In the genomic region with DNA sequence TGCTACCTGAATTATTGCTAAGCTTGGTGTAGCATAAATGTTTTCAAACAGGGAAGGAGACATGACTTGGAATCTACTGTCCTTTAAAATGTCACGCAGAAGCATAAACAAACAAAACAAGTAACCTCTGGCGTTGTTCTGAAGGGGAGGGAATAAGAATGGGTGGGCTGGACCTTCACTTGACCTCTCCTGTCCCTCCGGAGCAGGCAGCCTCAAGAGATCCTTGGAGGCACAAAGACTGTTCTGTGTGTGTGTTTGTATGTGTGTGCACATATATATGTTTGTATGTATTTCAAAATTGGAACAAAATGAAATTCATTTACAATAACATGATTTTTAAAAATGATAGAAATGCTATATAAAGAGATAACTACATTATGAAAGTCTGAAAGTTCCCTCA, we compare ENCODE assay signal across 22 cellular contexts.
A peak's percentile ranks its signal among the peaks of the same experiment; 100 is the strongest.
DNase-seq lines count a peak whose midpoint lies in the region; ATAC-seq and TF ChIP-seq lines count a peak whose summit lies in the region.
"Had no signal": no experiment of that assay in that cellular context is flagged by ENCODE, and none has a peak within 500 bp of the region (broad histone marks: within the 10 kb centered on the region; RNA-seq: fewer than 3 reads in every experiment).

No MANE protein-coding gene starts in this region.

- peak; percentile 33; the same call in 2 of the 3 replicates for ATAC-seq in SK-N-SH treated with all-trans-retinoic acid at 6 μM for 48 hours

- no peak overlapping the region for H3K27ac Mint-ChIP-seq in activated CD4-positive, alpha-beta T cell treated with anti-CD3 and anti-CD28 coated beads, Interleukin-2, amount 10 ng/mL, durations not matched to agents 24 days and 14 days
- no peak overlapping the region for H3K27ac Mint-ChIP-seq in progenitor cell of endocrine pancreas
- H3K27ac Mint-ChIP-seq: activated B cell treated with CpG ODN at 0.5 μM for 24 hours, B cell had no signal

- WGBS in thyroid gland, 2 donors, result 18 to 28% methylated on average over 3 of the region's 3 CpGs

- H3K27me3 ChIP-seq in thyroid gland, result no peaks in the 10 kb centered on the region
- H3K27me3 ChIP-seq: adrenal gland, brain microvascular endothelial cell, SJSA1, upper lobe of left lung had no signal

- peak; percentile 31 for DNase-seq in activated CD4-positive, alpha-beta T cell treated with anti-CD3 and anti-CD28 coated beads, Interleukin-2, amount 10 ng/mL, durations not matched to agents 24 days and 14 days
- DNase-seq in activated CD4-positive, alpha-beta T cell treated with anti-CD3 and anti-CD28 coated beads for 48 hours, result no peak
- DNase-seq in left kidney (ENCODE audit: low read depth, low spot score) (peak; percentile 33), thyroid gland (no peak), MV-4-11 (lab: John Stamatoyannopoulos, UW) (no peak), progenitor cell of endocrine pancreas (ENCODE audit: low spot score, unreplicated experiment) (no peak), retina (no peak)
- DNase-seq: activated B cell treated with CpG ODN at 0.5 μM for 24 hours; activated CD4-positive, alpha-beta T cell treated with anti-CD3 and anti-CD28 coated beads, Interleukin-2, amount 50 U/mL, for 48 hours; activated gamma-delta T cell treated with Interleukin-2 at 50 U/mL for 16 hours; activated T-cell treated with anti-CD3 and anti-CD28 coated beads, Interleukin-2, amount 50 U/mL, for 1 hour; brain microvascular endothelial cell; effector CD4-positive, alpha-beta T cell; H7; NCI-H1694; T1000; upper lobe of left lung had no signal

- H3K9me3 ChIP-seq in thyroid gland, result no peaks in the 10 kb centered on the region
- H3K9me3 ChIP-seq: adrenal gland, SJSA1, upper lobe of left lung had no signal

- intact Hi-C loops in activated CD4-positive, alpha-beta T cell treated with anti-CD3 and anti-CD28 coated beads, Interleukin-2, amount 10 ng/mL, durations not matched to agents 24 days and 14 days (cut with micrococcal nuclease), result loop anchor here (10.0 kb wide), 1 partner anchor 88 kb away; a partner anchor contains a TSS
- intact Hi-C loops in thyroid gland (cut with DNase I), result loop anchor here (10.0 kb wide), 1 partner anchor 258 kb away; no protein-coding TSS in a partner anchor

- TF ChIP-seq CTCF in thyroid gland (IDR thresholded peaks at IDR 0.05) (no peak), progenitor cell of endocrine pancreas (IDR thresholded peaks at IDR 0.05; ENCODE audit: unreplicated experiment) (no peak)

- H3K4me1 ChIP-seq in thyroid gland, result peaks cover 43 to 47% of the 10 kb centered on the region in 2 donors

- H3K27me3 Mint-ChIP-seq in activated CD4-positive, alpha-beta T cell treated with anti-CD3 and anti-CD28 coated beads, Interleukin-2, amount 10 ng/mL, durations not matched to agents 24 days and 14 days, result no peaks in the 10 kb centered on the region
- no peaks in the 10 kb centered on the region for H3K27me3 Mint-ChIP-seq in progenitor cell of endocrine pancreas
- H3K27me3 Mint-ChIP-seq: B cell; natural killer cell treated with Interleukin-12 subunit alpha and Interleukin-12 subunit beta and Interleukin-15 and Interleukin-18, amount 100 ng/mL, for 72 hours had no signal

- peaks cover 22% of the 10 kb centered on the region for H3K4me1 Mint-ChIP-seq in activated CD4-positive, alpha-beta T cell treated with anti-CD3 and anti-CD28 coated beads, Interleukin-2, amount 10 ng/mL, durations not matched to agents 24 days and 14 days
- H3K4me1 Mint-ChIP-seq in progenitor cell of endocrine pancreas (ENCODE audit: low read depth), result peaks cover 7% of the 10 kb centered on the region
- H3K4me1 Mint-ChIP-seq: activated B cell treated with CpG ODN at 0.5 μM for 24 hours, B cell had no signal

- H3K36me3 ChIP-seq in thyroid gland, result no peaks in the 10 kb centered on the region
- H3K36me3 ChIP-seq: adrenal gland, brain microvascular endothelial cell, SJSA1, upper lobe of left lung had no signal

- no peaks in the 10 kb centered on the region for H3K36me3 Mint-ChIP-seq in activated CD4-positive, alpha-beta T cell treated with anti-CD3 and anti-CD28 coated beads, Interleukin-2, amount 10 ng/mL, durations not matched to agents 24 days and 14 days (ENCODE audit: low read depth)
- no peaks in the 10 kb centered on the region for H3K36me3 Mint-ChIP-seq in progenitor cell of endocrine pancreas (ENCODE audit: insufficient read depth)
- H3K36me3 Mint-ChIP-seq: natural killer cell treated with Interleukin-12 subunit alpha and Interleukin-12 subunit beta and Interleukin-15 and Interleukin-18, amount 100 ng/mL, for 72 hours had no signal

- no peaks in the 10 kb centered on the region for H3K9me3 Mint-ChIP-seq in activated CD4-positive, alpha-beta T cell treated with anti-CD3 and anti-CD28 coated beads, Interleukin-2, amount 10 ng/mL, durations not matched to agents 24 days and 14 days
- H3K9me3 Mint-ChIP-seq in progenitor cell of endocrine pancreas (ENCODE audit: low read depth), result no peaks in the 10 kb centered on the region
- H3K9me3 Mint-ChIP-seq: activated B cell treated with CpG ODN at 0.5 μM for 24 hours; natural killer cell treated with Interleukin-12 subunit alpha and Interleukin-12 subunit beta and Interleukin-15 and Interleukin-18, amount 100 ng/mL, for 72 hours had no signal

- H3K4me3 ChIP-seq in thyroid gland (replicated peaks in 1 of 3), result no peak overlapping the region
- H3K4me3 ChIP-seq: adrenal gland, SJSA1, upper lobe of left lung had no signal

- H3K27ac ChIP-seq in thyroid gland, result peak overlapping the region; percentile 67 to 85 (median 73)
- H3K27ac ChIP-seq: brain microvascular endothelial cell, SJSA1, upper lobe of left lung had no signal

- no peak overlapping the region for H3K4me3 Mint-ChIP-seq in activated CD4-positive, alpha-beta T cell treated with anti-CD3 and anti-CD28 coated beads, Interleukin-2, amount 10 ng/mL, durations not matched to agents 24 days and 14 days
- H3K4me3 Mint-ChIP-seq in progenitor cell of endocrine pancreas (ENCODE audit: low read depth), result no peak overlapping the region
- H3K4me3 Mint-ChIP-seq: activated B cell treated with CpG ODN at 0.5 μM for 24 hours, B cell had no signal

- TF ChIP-seq POLR2A in thyroid gland (IDR thresholded peaks at IDR 0.05), result no peak

TF ChIP-seq in SK-N-SH treated with all-trans-retinoic acid at 6 μM for 48 hours, 23 proteins besides CTCF, POLR2A, EP300 and RAD21:
- TF ChIP-seq RARB (CRISPR knock-in tag; IDR thresholded peaks at IDR 0.05) (no peak), PPARA (CRISPR knock-in tag; IDR thresholded peaks at IDR 0.05; ENCODE audit: borderline replicate concordance) (no peak), ZC3H10 (CRISPR knock-in tag; IDR thresholded peaks at IDR 0.05) (no peak), CSDC2 (CRISPR knock-in tag; IDR thresholded peaks at IDR 0.05) (no peak), ZFP30 (CRISPR knock-in tag; IDR thresholded peaks at IDR 0.05) (no peak), ZFP3 (CRISPR knock-in tag; IDR thresholded peaks at IDR 0.05) (no peak), TCF4 (CRISPR knock-in tag; IDR thresholded peaks at IDR 0.05; ENCODE audit: borderline replicate concordance) (no peak), TOX (CRISPR knock-in tag; IDR thresholded peaks at IDR 0.05; ENCODE audit: borderline replicate concordance) (no peak), ISL1 (CRISPR knock-in tag; IDR thresholded peaks at IDR 0.05) (no peak), ZNF565 (CRISPR knock-in tag; conservative IDR thresholded peaks at IDR 0.05; ENCODE audit: low read depth) (no peak)
- TF ChIP-seq, protein P1, sequence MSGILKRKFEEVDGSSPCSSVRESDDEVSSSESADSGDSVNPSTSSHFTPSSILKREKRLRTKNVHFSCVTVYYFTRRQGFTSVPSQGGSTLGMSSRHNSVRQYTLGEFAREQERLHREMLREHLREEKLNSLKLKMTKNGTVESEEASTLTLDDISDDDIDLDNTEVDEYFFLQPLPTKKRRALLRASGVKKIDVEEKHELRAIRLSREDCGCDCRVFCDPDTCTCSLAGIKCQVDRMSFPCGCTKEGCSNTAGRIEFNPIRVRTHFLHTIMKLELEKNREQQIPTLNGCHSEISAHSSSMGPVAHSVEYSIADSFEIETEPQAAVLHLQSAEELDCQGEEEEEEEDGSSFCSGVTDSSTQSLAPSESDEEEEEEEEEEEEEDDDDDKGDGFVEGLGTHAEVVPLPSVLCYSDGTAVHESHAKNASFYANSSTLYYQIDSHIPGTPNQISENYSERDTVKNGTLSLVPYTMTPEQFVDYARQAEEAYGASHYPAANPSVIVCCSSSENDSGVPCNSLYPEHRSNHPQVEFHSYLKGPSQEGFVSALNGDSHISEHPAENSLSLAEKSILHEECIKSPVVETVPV (CRISPR knock-in tag; IDR thresholded peaks at IDR 0.05), result no peak
TF ChIP-seq in SK-N-SH treated with all-trans-retinoic acid at 6 μM for 48 hours: peak in this region for 0.

Comparison
In these comparisons a context has a peak if more than half of its experiments do, and no peak if none do; other contexts are left out.
1. DNase-seq: peak in activated CD4-positive, alpha-beta T cell treated with anti-CD3 and anti-CD28 coated beads, Interleukin-2, amount 10 ng/mL, durations not matched to agents 24 days and 14 days (single experiment) and left kidney (single experiment); none in activated CD4-positive, alpha-beta T cell treated with anti-CD3 and anti-CD28 coated beads for 48 hours (single experiment), thyroid gland (0 of 2), MV-4-11 (single experiment), progenitor cell of endocrine pancreas (single experiment) and retina (single experiment).